ENCODE assay signal across 11 cellular contexts in the genomic region with DNA sequence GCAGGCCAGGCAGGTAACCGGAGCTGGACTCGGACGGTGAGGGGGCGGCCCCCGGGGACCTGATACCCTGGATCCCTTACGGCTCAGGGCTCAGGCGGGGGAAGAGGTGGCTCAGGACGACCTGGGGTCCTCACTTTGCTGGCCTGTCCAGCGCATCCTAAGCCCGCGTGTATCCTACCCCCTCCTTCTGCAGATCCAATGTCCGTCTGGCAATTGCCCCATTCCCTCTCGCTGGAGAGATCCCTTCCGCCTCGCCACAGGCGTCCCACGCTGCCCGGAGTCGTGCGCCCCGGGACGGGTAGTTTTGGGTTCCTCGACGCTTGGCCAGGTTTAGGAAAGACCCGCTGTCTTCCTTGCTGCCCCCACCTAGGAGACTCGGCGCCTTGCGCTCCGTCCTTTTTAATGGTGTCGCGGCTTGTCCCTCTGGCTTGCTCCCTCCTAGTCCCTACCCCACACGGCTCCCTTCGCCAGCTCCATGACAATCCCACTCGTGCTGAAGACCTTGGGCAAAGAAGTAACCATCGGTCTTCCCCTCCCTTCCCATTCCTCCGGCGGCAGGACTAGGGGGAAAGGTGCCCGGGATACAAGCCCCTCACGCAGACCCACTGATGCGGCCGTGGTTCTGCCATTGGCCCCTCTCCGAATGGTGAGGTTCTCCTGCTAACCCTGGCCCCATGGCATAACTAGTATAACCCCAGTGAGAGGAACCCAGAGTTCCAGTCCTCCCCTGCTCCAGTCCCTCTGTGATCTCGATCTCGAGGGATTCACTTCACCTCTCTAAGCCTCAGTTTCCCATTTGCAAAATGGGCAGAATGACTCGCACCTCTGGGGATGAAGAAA.
DNase-seq lines count a peak whose midpoint lies in the region; ATAC-seq, FAIRE-seq and TF ChIP-seq lines count a peak whose summit lies in the region.
"Had no signal": no experiment of that assay in that cellular context is flagged by ENCODE, and none has a peak within 500 bp of the region (broad histone marks: within the 10 kb centered on the region; RNA-seq: fewer than 3 reads in every experiment).

No MANE protein-coding gene starts in this region.

- peaks cover 8% of the 10 kb centered on the region for H4K20me1 ChIP-seq in keratinocyte (ENCODE audit: control insufficient read depth, extremely low read depth, insufficient read depth, low read length)

- TF ChIP-seq EP300 in transverse colon (IDR thresholded peaks at IDR 0.05; ENCODE audit: low read depth), result no peak

- POLR2A ChIA-PET in activated CD4-positive, alpha-beta memory T cell treated with anti-CD3 and anti-CD28 coated beads, Interleukin-2, amount 10 ng/mL, durations not matched to agents 7 days and 5 days (lab: Charles Lee), result no interaction called here
- POLR2A ChIA-PET in activated CD4-positive, alpha-beta memory T cell treated with anti-CD3 and anti-CD28 coated beads for 36 hours (lab: Charles Lee), result no interaction called here

- no peak for TF ChIP-seq CTCF in keratinocyte (optimal IDR thresholded peaks at IDR 0.05 in 1 of 3, IDR thresholded peaks at IDR 0.05 in 1 of 3, conservative IDR thresholded peaks at IDR 0.05 in 1 of 3; ENCODE audit: extremely low read depth in 1 of 3, insufficient read depth in 2 of 3, low read length in 3 of 3)
- no peak for TF ChIP-seq CTCF in transverse colon (IDR thresholded peaks at IDR 0.05)

- no peak overlapping the region for H3K27ac Mint-ChIP-seq in activated CD4-positive, alpha-beta memory T cell treated with anti-CD3 and anti-CD28 coated beads, Interleukin-2, amount 10 ng/mL, durations not matched to agents 7 days and 5 days
- H3K27ac Mint-ChIP-seq in activated CD4-positive, alpha-beta memory T cell treated with anti-CD3 and anti-CD28 coated beads for 36 hours, result no peak overlapping the region
- no peak overlapping the region for H3K27ac Mint-ChIP-seq in activated T-cell treated with anti-CD3 and anti-CD28 coated beads, Interleukin-2, amount 50 U/mL, for 72 hours
- no peak overlapping the region for H3K27ac Mint-ChIP-seq in stimulated activated memory B cell treated with anti-CD40 and anti-IgM and Interleukin-4, amounts not matched to agents 10 μg/mL and 1 μg/mL and 100 μg/mL, for 72 hours

- dilution Hi-C loops in keratinocyte (cut with MboI; ENCODE audit: extremely low pct_ligation_motif_present, low sequenced_read_pairs), result no loop called here

- WGBS in transverse colon (ENCODE audit: low coverage in 1 of 2), 2 donors, result 7 to 20% methylated on average over 1 to 30 of the region's 45 CpGs

- H3K27me3 Mint-ChIP-seq in activated CD4-positive, alpha-beta memory T cell treated with anti-CD3 and anti-CD28 coated beads, Interleukin-2, amount 10 ng/mL, durations not matched to agents 7 days and 5 days, result peaks cover 73% of the 10 kb centered on the region
- H3K27me3 Mint-ChIP-seq in activated CD4-positive, alpha-beta memory T cell treated with anti-CD3 and anti-CD28 coated beads for 36 hours, result peaks cover 68% of the 10 kb centered on the region
- H3K27me3 Mint-ChIP-seq in activated T-cell treated with anti-CD3 and anti-CD28 coated beads, Interleukin-2, amount 50 U/mL, for 72 hours (ENCODE audit: low read depth), result peaks cover 74% of the 10 kb centered on the region
- peaks cover 79% of the 10 kb centered on the region for H3K27me3 Mint-ChIP-seq in stimulated activated memory B cell treated with anti-CD40 and anti-IgM and Interleukin-4, amounts not matched to agents 10 μg/mL and 1 μg/mL and 100 μg/mL, for 72 hours

- peaks cover 14% of the 10 kb centered on the region for H3K79me2 ChIP-seq in keratinocyte (ENCODE audit: control insufficient read depth, insufficient read depth, low read length)

- CTCF ChIA-PET in activated CD4-positive, alpha-beta memory T cell treated with anti-CD3 and anti-CD28 coated beads, Interleukin-2, amount 10 ng/mL, durations not matched to agents 7 days and 5 days (lab: Charles Lee), result interaction anchor here (0.7 to 2.7 kb wide), 2 partner anchors 42 to 140 kb away, joined by 4 to 16 read pairs; no protein-coding TSS in a partner anchor
- CTCF ChIA-PET in activated CD4-positive, alpha-beta memory T cell treated with anti-CD3 and anti-CD28 coated beads for 36 hours (lab: Charles Lee), result no interaction called here

- no peak overlapping the region for H2AFZ ChIP-seq in keratinocyte (ENCODE audit: control insufficient read depth, low read length)

- intact Hi-C loops in activated CD4-positive, alpha-beta memory T cell treated with anti-CD3 and anti-CD28 coated beads for 36 hours (cut with micrococcal nuclease), result loop anchor here (5.0 kb wide), 1 partner anchor 350 kb away; a partner anchor contains a TSS
- intact Hi-C loops in transverse colon (cut with DNase I; ENCODE audit: low total_unique reads), result no loop called here

- peaks cover 42% of the 10 kb centered on the region for H3K4me1 Mint-ChIP-seq in activated CD4-positive, alpha-beta memory T cell treated with anti-CD3 and anti-CD28 coated beads, Interleukin-2, amount 10 ng/mL, durations not matched to agents 7 days and 5 days
- peaks cover 42% of the 10 kb centered on the region for H3K4me1 Mint-ChIP-seq in activated CD4-positive, alpha-beta memory T cell treated with anti-CD3 and anti-CD28 coated beads for 36 hours (ENCODE audit: low read depth)
- peaks cover 54% of the 10 kb centered on the region for H3K4me1 Mint-ChIP-seq in activated T-cell treated with anti-CD3 and anti-CD28 coated beads, Interleukin-2, amount 50 U/mL, for 72 hours (ENCODE audit: low read depth)
- H3K4me1 Mint-ChIP-seq in stimulated activated memory B cell treated with anti-CD40 and anti-IgM and Interleukin-4, amounts not matched to agents 10 μg/mL and 1 μg/mL and 100 μg/mL, for 72 hours, result peaks cover 58% of the 10 kb centered on the region

- no peak overlapping the region for H3K9ac ChIP-seq in keratinocyte (ENCODE audit: control insufficient read depth, extremely low read depth, insufficient read depth, low read length)

- H3K4me2 ChIP-seq in keratinocyte (ENCODE audit: control insufficient read depth, extremely low read depth, insufficient read depth, low read depth, low read length), result peak overlapping the region; percentile 22

- H3K9me3 ChIP-seq in keratinocyte (ENCODE audit: control insufficient read depth, low read depth, low read length), result no peaks in the 10 kb centered on the region
- H3K9me3 ChIP-seq in transverse colon, result no peaks in the 10 kb centered on the region

- TF ChIP-seq POLR2A in transverse colon (IDR thresholded peaks at IDR 0.05), result no peak

- H3K4me3 Mint-ChIP-seq in activated CD4-positive, alpha-beta memory T cell treated with anti-CD3 and anti-CD28 coated beads, Interleukin-2, amount 10 ng/mL, durations not matched to agents 7 days and 5 days, result peak overlapping the region; percentile 13
- H3K4me3 Mint-ChIP-seq in activated CD4-positive, alpha-beta memory T cell treated with anti-CD3 and anti-CD28 coated beads for 36 hours, result no peak overlapping the region
- peak overlapping the region; percentile 67 to 92 for H3K4me3 Mint-ChIP-seq in activated T-cell treated with anti-CD3 and anti-CD28 coated beads, Interleukin-2, amount 50 U/mL, for 72 hours
- peak overlapping the region; percentile 55 for H3K4me3 Mint-ChIP-seq in stimulated activated memory B cell treated with anti-CD40 and anti-IgM and Interleukin-4, amounts not matched to agents 10 μg/mL and 1 μg/mL and 100 μg/mL, for 72 hours

- no peak overlapping the region for H3K27ac ChIP-seq in keratinocyte (ENCODE audit: control insufficient read depth, insufficient read depth, low read length)
- no peak overlapping the region for H3K27ac ChIP-seq in transverse colon
- H3K27ac ChIP-seq: skin epidermis had no signal

- H3K9me3 Mint-ChIP-seq in activated CD4-positive, alpha-beta memory T cell treated with anti-CD3 and anti-CD28 coated beads, Interleukin-2, amount 10 ng/mL, durations not matched to agents 7 days and 5 days, result no peaks in the 10 kb centered on the region
- H3K9me3 Mint-ChIP-seq in activated CD4-positive, alpha-beta memory T cell treated with anti-CD3 and anti-CD28 coated beads for 36 hours, result no peaks in the 10 kb centered on the region
- no peaks in the 10 kb centered on the region for H3K9me3 Mint-ChIP-seq in activated T-cell treated with anti-CD3 and anti-CD28 coated beads, Interleukin-2, amount 50 U/mL, for 72 hours
- H3K9me3 Mint-ChIP-seq in stimulated activated memory B cell treated with anti-CD40 and anti-IgM and Interleukin-4, amounts not matched to agents 10 μg/mL and 1 μg/mL and 100 μg/mL, for 72 hours, result no peaks in the 10 kb centered on the region

- H3K4me1 ChIP-seq in keratinocyte (ENCODE audit: control insufficient read depth, extremely low read depth, insufficient read depth, low read length) (peaks cover 20% of the 10 kb centered on the region), transverse colon (peaks cover 48 to 78% (median 69%) of the 10 kb centered on the region in 4 donors)

- H3K9me1 ChIP-seq in keratinocyte (ENCODE audit: control insufficient read depth, extremely low read depth, insufficient read depth, low read length), result no peaks in the 10 kb centered on the region

- H3K36me3 Mint-ChIP-seq in activated CD4-positive, alpha-beta memory T cell treated with anti-CD3 and anti-CD28 coated beads, Interleukin-2, amount 10 ng/mL, durations not matched to agents 7 days and 5 days (ENCODE audit: low read depth), result peaks cover 16% of the 10 kb centered on the region
- no peaks in the 10 kb centered on the region for H3K36me3 Mint-ChIP-seq in activated CD4-positive, alpha-beta memory T cell treated with anti-CD3 and anti-CD28 coated beads for 36 hours
- H3K36me3 Mint-ChIP-seq in activated T-cell treated with anti-CD3 and anti-CD28 coated beads, Interleukin-2, amount 50 U/mL, for 72 hours (ENCODE audit: insufficient read depth in 2 of 2), result peaks cover 0 to 3% of the 10 kb centered on the region in 2 donors
- no peaks in the 10 kb centered on the region for H3K36me3 Mint-ChIP-seq in stimulated activated memory B cell treated with anti-CD40 and anti-IgM and Interleukin-4, amounts not matched to agents 10 μg/mL and 1 μg/mL and 100 μg/mL, for 72 hours

- no peak overlapping the region for H3K4me3 ChIP-seq in keratinocyte (ENCODE audit: control insufficient read depth in 2 of 3, extremely low read depth in 1 of 3, insufficient read depth in 2 of 3, low read depth in 1 of 3, low read length in 3 of 3)
- peak overlapping the region in 1 of 4 donors; percentile 71 for H3K4me3 ChIP-seq in transverse colon

- H3K27me3 ChIP-seq in keratinocyte (ENCODE audit: control insufficient read depth, extremely low read depth, insufficient read depth, low read length) (peaks cover 69% of the 10 kb centered on the region), transverse colon (peaks cover 100% of the 10 kb centered on the region)

- in situ Hi-C loops in transverse colon (cut with MboI; ENCODE audit: low pct_ligation_motif_present in 1 of 4, low pct_unique_long_range_greater_than_20kb in 1 of 4, low sequenced_read_pairs in 3 of 4), result no loop called here

- H3K36me3 ChIP-seq in keratinocyte (ENCODE audit: control insufficient read depth in 2 of 2, extremely low read depth in 1 of 2, insufficient read depth in 2 of 2, low read length in 2 of 2) (no peaks in the 10 kb centered on the region), transverse colon (no peaks in the 10 kb centered on the region)

- no peak for ATAC-seq in activated T-cell treated with anti-CD3 and anti-CD28 coated beads, Interleukin-2, amount 50 U/mL, for 72 hours (replicated peaks in 1 of 2)
- ATAC-seq in stimulated activated memory B cell treated with anti-CD40 and anti-IgM and Interleukin-4, amounts not matched to agents 10 μg/mL and 1 μg/mL and 100 μg/mL, for 72 hours, result no peak

- FAIRE-seq in keratinocyte (lab: Jason Lieb, UNC), result no peak

- no peak for DNase-seq in activated CD4-positive, alpha-beta memory T cell treated with anti-CD3 and anti-CD28 coated beads, Interleukin-2, amount 10 ng/mL, durations not matched to agents 7 days and 5 days
- DNase-seq in activated CD4-positive, alpha-beta memory T cell treated with anti-CD3 and anti-CD28 coated beads for 36 hours, result no peak
- no peak for DNase-seq in activated T-cell treated with anti-CD3 and anti-CD28 coated beads, Interleukin-2, amount 50 U/mL, for 72 hours
- DNase-seq in keratinocyte (ENCODE audit: low read depth, low spot score), result no peak
- no peak for DNase-seq in EL
- no peak for DNase-seq in transverse colon
- DNase-seq in GM19238 (ENCODE audit: insufficient read length, low spot score), result no peak
- DNase-seq: activated effector memory CD4-positive, alpha-beta T cell treated with Interleukin-2 at 50 U/mL for 16 hours; SW 1271 had no signal
